Comparison of ENCODE assay signal across 4 cellular contexts in the genomic region with DNA sequence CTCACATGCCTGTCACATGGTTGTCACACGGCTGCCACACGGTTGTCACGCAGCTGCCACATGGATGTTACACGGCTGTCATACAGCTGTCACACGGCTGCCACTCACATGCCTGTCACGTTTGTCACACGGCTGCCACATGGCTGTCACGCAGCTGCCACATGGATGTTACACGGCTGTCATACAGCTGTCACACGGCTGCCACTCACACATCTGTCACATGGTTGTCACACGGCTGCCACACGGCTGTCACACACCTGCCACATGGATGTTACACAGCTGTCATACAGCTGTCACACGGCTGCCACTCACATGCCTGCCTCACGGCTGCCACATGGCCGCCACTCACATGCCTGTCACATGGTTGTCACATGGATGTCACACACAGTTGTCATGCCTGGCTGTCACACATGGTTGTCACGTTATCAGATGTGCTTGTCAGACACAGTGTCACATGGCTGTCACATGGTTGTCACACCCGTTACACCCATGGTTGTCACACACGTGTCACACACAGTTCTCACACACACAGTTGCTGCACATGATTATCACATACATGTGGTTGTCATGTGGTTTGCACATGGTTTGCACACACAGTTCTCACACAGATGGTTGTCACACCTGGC.
TF ChIP-seq lines count a peak whose summit lies in the region.

No MANE protein-coding gene starts in this region.

TF ChIP-seq in HepG2, 621 proteins besides CTCF, POLR2A, EP300 and RAD21 (continues in another document):
- TF ChIP-seq, protein P1, sequence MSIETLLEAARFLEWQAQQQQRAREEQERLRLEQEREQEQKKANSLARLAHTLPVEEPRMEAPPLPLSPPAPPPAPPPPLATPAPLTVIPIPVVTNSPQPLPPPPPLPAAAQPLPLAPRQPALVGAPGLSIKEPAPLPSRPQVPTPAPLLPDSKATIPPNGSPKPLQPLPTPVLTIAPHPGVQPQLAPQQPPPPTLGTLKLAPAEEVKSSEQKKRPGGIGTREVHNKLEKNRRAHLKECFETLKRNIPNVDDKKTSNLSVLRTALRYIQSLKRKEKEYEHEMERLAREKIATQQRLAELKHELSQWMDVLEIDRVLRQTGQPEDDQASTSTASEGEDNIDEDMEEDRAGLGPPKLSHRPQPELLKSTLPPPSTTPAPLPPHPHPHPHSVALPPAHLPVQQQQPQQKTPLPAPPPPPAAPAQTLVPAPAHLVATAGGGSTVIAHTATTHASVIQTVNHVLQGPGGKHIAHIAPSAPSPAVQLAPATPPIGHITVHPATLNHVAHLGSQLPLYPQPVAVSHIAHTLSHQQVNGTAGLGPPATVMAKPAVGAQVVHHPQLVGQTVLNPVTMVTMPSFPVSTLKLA (IDR thresholded peaks at IDR 0.05), result peak; percentile 99
- TF ChIP-seq ZNF572 (CRISPR knock-in tag; IDR thresholded peaks at IDR 0.05) (no peak), TOE1 (CRISPR knock-in tag; IDR thresholded peaks at IDR 0.05) (no peak), CEBPG (CRISPR knock-in tag; IDR thresholded peaks at IDR 0.05) (no peak), ZNF510 (CRISPR knock-in tag; IDR thresholded peaks at IDR 0.05; ENCODE audit: low read depth) (no peak), CREB1 (IDR thresholded peaks at IDR 0.05) (peak; percentile 31), CREB1 (CRISPR knock-in tag; IDR thresholded peaks at IDR 0.05) (no peak), RARA (CRISPR knock-in tag; IDR thresholded peaks at IDR 0.05) (no peak), NR3C1 (CRISPR knock-in tag; IDR thresholded peaks at IDR 0.05) (no peak), FOXJ3 (CRISPR knock-in tag; IDR thresholded peaks at IDR 0.05; ENCODE audit: borderline replicate concordance) (no peak), NFE2L1 (CRISPR knock-in tag; IDR thresholded peaks at IDR 0.05; ENCODE audit: borderline replicate concordance) (no peak)
- TF ChIP-seq, protein P2, sequence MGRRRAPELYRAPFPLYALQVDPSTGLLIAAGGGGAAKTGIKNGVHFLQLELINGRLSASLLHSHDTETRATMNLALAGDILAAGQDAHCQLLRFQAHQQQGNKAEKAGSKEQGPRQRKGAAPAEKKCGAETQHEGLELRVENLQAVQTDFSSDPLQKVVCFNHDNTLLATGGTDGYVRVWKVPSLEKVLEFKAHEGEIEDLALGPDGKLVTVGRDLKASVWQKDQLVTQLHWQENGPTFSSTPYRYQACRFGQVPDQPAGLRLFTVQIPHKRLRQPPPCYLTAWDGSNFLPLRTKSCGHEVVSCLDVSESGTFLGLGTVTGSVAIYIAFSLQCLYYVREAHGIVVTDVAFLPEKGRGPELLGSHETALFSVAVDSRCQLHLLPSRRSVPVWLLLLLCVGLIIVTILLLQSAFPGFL (CRISPR knock-in tag; IDR thresholded peaks at IDR 0.05), result no peak

TF ChIP-seq in H1, 55 proteins besides CTCF, POLR2A, EP300 and RAD21:
- TF ChIP-seq KDM1A (IDR thresholded peaks at IDR 0.05; ENCODE audit: borderline replicate concordance, low read length) (no peak), SIN3A (conservative IDR thresholded peaks at IDR 0.05 in 1 of 2, IDR thresholded peaks at IDR 0.05 in 1 of 2; ENCODE audit: low read depth in 1 of 2, low read length in 2 of 2) (peak in 1 of 2 experiments; percentile 65; a peak in 1 of 4 replicates), RBBP5 (IDR thresholded peaks at IDR 0.05; ENCODE audit: borderline replicate concordance, low read depth, low read length) (no peak)

TF ChIP-seq in neural cell, 6 proteins besides CTCF, POLR2A, EP300 and RAD21:
- no peak for TF ChIP-seq EZH2 (IDR thresholded peaks at IDR 0.05; ENCODE audit: borderline replicate concordance, insufficient read depth, low read length, poor library complexity, severe bottlenecking)
- no peak for TF ChIP-seq TAF1 (IDR thresholded peaks at IDR 0.05; ENCODE audit: low read depth)
- peak; percentile 86 for TF ChIP-seq POLR2AphosphoS5 (IDR thresholded peaks at IDR 0.05)
- no peak for TF ChIP-seq REST (IDR thresholded peaks at IDR 0.05; ENCODE audit: borderline replicate concordance)

TF ChIP-seq in WTC11, 78 proteins besides CTCF, POLR2A, EP300 and RAD21:
- TF ChIP-seq ELF4 (CRISPR knock-in tag; IDR thresholded peaks at IDR 0.05; ENCODE audit: low read depth) (no peak), ZNF532 (CRISPR knock-in tag; IDR thresholded peaks at IDR 0.05; ENCODE audit: borderline replicate concordance) (no peak), AFF4 (CRISPR knock-in tag; IDR thresholded peaks at IDR 0.05; ENCODE audit: borderline replicate concordance) (no peak)
